12 cellular contexts compared by ENCODE assay signal in genomic region chr4:151322565-151322964, GRCh38. TPM values are rescaled to one million over a fixed set of nuclear protein-coding genes. Genes with fewer than 3 reads are reported as not detected.
DNase-seq lines count a peak whose midpoint lies in the region; ATAC-seq and TF ChIP-seq lines count a peak whose summit lies in the region.
"Had no signal": no experiment of that assay in that cellular context is flagged by ENCODE, and none has a peak within 500 bp of the region (broad histone marks: within the 10 kb centered on the region; RNA-seq: fewer than 3 reads in every experiment).

No MANE protein-coding gene starts in this region.

- H3K27me3 Mint-ChIP-seq in MCF 10A (ENCODE audit: insufficient read depth, unreplicated experiment): no peaks in the 10 kb centered on the region

- H3K9ac ChIP-seq in HUES6 (ENCODE audit: low read length) (no peak overlapping the region), iPS-20b (ENCODE audit: low read depth, low read length) (peak overlapping the region; percentile 3; the same call in 1 of the 2 replicates), stomach smooth muscle (ENCODE audit: low read length in 2 of 2) (peak overlapping the region in 1 of 2 donors; percentile 87), mesenchymal stem cell (ENCODE audit: low read length) (no peak overlapping the region)

- H2BK15ac ChIP-seq in mesenchymal stem cell (ENCODE audit: low read depth, poor library complexity, severe bottlenecking): no peak overlapping the region

- H3K4ac ChIP-seq in mesenchymal stem cell (ENCODE audit: low read depth in 1 of 2, low read length in 2 of 2): no peak overlapping the region

- no peak overlapping the region for H2BK5ac ChIP-seq in mesenchymal stem cell (ENCODE audit: low read depth, low read length, poor library complexity, severe bottlenecking)

- H3K4me1 Mint-ChIP-seq in MCF 10A (ENCODE audit: insufficient read depth, unreplicated experiment): peaks cover 40% of the 10 kb centered on the region

- H3K27ac ChIP-seq in HUES6 (ENCODE audit: low read depth, low read length): no peak overlapping the region; the same call in 1 of the 2 replicates
- no peak overlapping the region for H3K27ac ChIP-seq in iPS-20b (ENCODE audit: low read length)
- H3K27ac ChIP-seq in stomach smooth muscle (ENCODE audit: low read length): peak overlapping the region; percentile 84
- no peak overlapping the region for H3K27ac ChIP-seq in mesenchymal stem cell (ENCODE audit: low read length, poor library complexity, severe bottlenecking)

- no peak overlapping the region for H3K4me2 ChIP-seq in mesenchymal stem cell (ENCODE audit: low read length, poor library complexity, severe bottlenecking)

- POLR2A ChIA-PET in MCF 10A (lab: Yijun Ruan, JAX): interaction anchor here (0.7 to 5.0 kb wide), 10 partner anchors 8 to 362 kb away, joined by 3 to 91 read pairs (median 4); no protein-coding TSS in a partner anchor

- H4K91ac ChIP-seq in mesenchymal stem cell (ENCODE audit: low read length): no peak overlapping the region

- H2BK12ac ChIP-seq in mesenchymal stem cell (ENCODE audit: low read length in 2 of 2): no peak overlapping the region

- H3K4me1 ChIP-seq in HUES6 (ENCODE audit: control insufficient read depth, insufficient read depth, low read length) (peaks cover 27% of the 10 kb centered on the region), iPS-20b (ENCODE audit: insufficient read depth, low read length) (peaks cover 24% of the 10 kb centered on the region), stomach smooth muscle (ENCODE audit: control insufficient read depth, insufficient read depth, low read length) (peaks cover 7% of the 10 kb centered on the region), mesenchymal stem cell (ENCODE audit: control insufficient read depth, insufficient read depth, low read depth, low read length) (no peaks in the 10 kb centered on the region)

- H3K4me3 Mint-ChIP-seq in MCF 10A (ENCODE audit: unreplicated experiment): peak overlapping the region; percentile 97

- H3K27me3 ChIP-seq in HUES6 (ENCODE audit: control insufficient read depth, insufficient read depth, low read length) (peaks cover 2% of the 10 kb centered on the region; the same call in 1 of the 2 replicates), iPS-20b (ENCODE audit: insufficient read depth, low read length) (0 out of 2 replicates have a peak, but pooled peaks cover 7% of the 10 kb centered on the region), stomach smooth muscle (ENCODE audit: control insufficient read depth in 1 of 2, insufficient read depth in 2 of 2, low read length in 2 of 2) (no peaks in the 10 kb centered on the region), mesenchymal stem cell (ENCODE audit: control insufficient read depth in 1 of 2, insufficient read depth in 1 of 2, low read length in 2 of 2) (no peaks in the 10 kb centered on the region)

- BruUV-seq in MCF 10A (replicated peaks; lab: Mats Ljungman, UMichigan): no TSS peak

- H3K9me3 ChIP-seq in HUES6 (ENCODE audit: control insufficient read depth, insufficient read depth, low read depth, low read length) (no peaks in the 10 kb centered on the region), iPS-20b (ENCODE audit: insufficient read depth, low read depth, low read length) (no peaks in the 10 kb centered on the region), stomach smooth muscle (ENCODE audit: control insufficient read depth in 2 of 2, low read length in 2 of 2) (no peaks in the 10 kb centered on the region), mesenchymal stem cell (ENCODE audit: control insufficient read depth, low read length) (no peaks in the 10 kb centered on the region)

- H3K18ac ChIP-seq in mesenchymal stem cell (ENCODE audit: low read depth in 1 of 2, low read length in 2 of 2): no peak overlapping the region

- H3K4me3 ChIP-seq in HUES6 (ENCODE audit: low read depth, low read length): peak overlapping the region; percentile 94; the same call in 1 of the 2 replicates
- H3K4me3 ChIP-seq in iPS-20b (ENCODE audit: low read length): peak overlapping the region; percentile 73
- peak overlapping the region in 1 of 2 donors; percentile 84 for H3K4me3 ChIP-seq in stomach smooth muscle (ENCODE audit: low read length in 2 of 2)
- H3K4me3 ChIP-seq in mesenchymal stem cell (ENCODE audit: insufficient read depth in 1 of 2, low read depth in 1 of 2, low read length in 2 of 2): no peak overlapping the region

- H4K8ac ChIP-seq in mesenchymal stem cell (ENCODE audit: low read length): no peak overlapping the region

- peaks cover 4% of the 10 kb centered on the region for H3K36me3 Mint-ChIP-seq in MCF 10A (ENCODE audit: insufficient read depth, unreplicated experiment)

- peak; percentile 45 for DNase-seq in MCF 10A (ENCODE audit: unreplicated experiment)
- DNase-seq in RPMI8226: no peak
- no peak for DNase-seq in mesenchymal stem cell
- DNase-seq in NCI-H2029 treated with DMSO at 0.1 percent for 48 hours (lab: John Stamatoyannopoulos, UW): no peak
- DNase-seq: activated naive CD4-positive, alpha-beta T cell treated with anti-CD3 and anti-CD28 coated beads, Interleukin-2, amount 50 U/mL, for 16 hours; glutamatergic neuron; NCI-H226 had no signal

- H3K36me3 ChIP-seq in HUES6 (ENCODE audit: control insufficient read depth, insufficient read depth, low read length) (no peaks in the 10 kb centered on the region), iPS-20b (ENCODE audit: insufficient read depth, low read depth, low read length) (no peaks in the 10 kb centered on the region), stomach smooth muscle (ENCODE audit: control insufficient read depth in 2 of 2, insufficient read depth in 2 of 2, low read length in 2 of 2) (no peaks in the 10 kb centered on the region), mesenchymal stem cell (ENCODE audit: control insufficient read depth in 1 of 2, insufficient read depth in 2 of 2, low read depth in 1 of 2, low read length in 2 of 2) (no peaks in the 10 kb centered on the region)

- peaks cover 9% of the 10 kb centered on the region for H3K79me1 ChIP-seq in mesenchymal stem cell (replicated peaks; ENCODE audit: low read length, poor library complexity, severe bottlenecking)

- CTCF ChIA-PET in MCF 10A (lab: Yijun Ruan, JAX): interaction anchor here (0.6 to 1.9 kb wide), 5 partner anchors 8 to 1368 kb away, joined by 3 to 8 read pairs (median 5); partner anchors contain the start of gene PRSS48

- H3K23ac ChIP-seq in mesenchymal stem cell (ENCODE audit: low read length in 2 of 2): no peak overlapping the region

- no peak overlapping the region for H2AFZ ChIP-seq in mesenchymal stem cell (ENCODE audit: low read depth, low read length)

- no peak overlapping the region for H3K14ac ChIP-seq in mesenchymal stem cell (ENCODE audit: low read length in 2 of 2)

- no peak overlapping the region for H2BK120ac ChIP-seq in mesenchymal stem cell (ENCODE audit: low read depth, low read length)

- intact Hi-C loops in MCF 10A (cut with micrococcal nuclease): no loop called here

- TF ChIP-seq CTCF in MCF 10A (IDR thresholded peaks at IDR 0.05; ENCODE audit: unreplicated experiment): no peak

- no peak overlapping the region for H2AK5ac ChIP-seq in mesenchymal stem cell (ENCODE audit: low read length, severe bottlenecking)

- ATAC-seq in HG03520 (IDR thresholded peaks at IDR 0.05; ENCODE audit: unreplicated experiment): no peak

- H3K9me3 Mint-ChIP-seq in MCF 10A (ENCODE audit: unreplicated experiment): no peaks in the 10 kb centered on the region

- peak overlapping the region; percentile 80 for H3K27ac Mint-ChIP-seq in MCF 10A (ENCODE audit: low read depth, unreplicated experiment)

RNA-seq across cellular contexts. Expression of gene SH3D19, which starts 2.8 kb away (rescaled TPM):
- total RNA-seq in MCF 10A (2022): 42.8 and 51.3 TPM in 2 replicates
- 21.3 TPM for polyA plus RNA-seq in mesenchymal stem cell (2013, experiment 1 of 2)
- 21.8 TPM for polyA plus RNA-seq in mesenchymal stem cell (2013, experiment 2 of 2)

RNA-seq across cellular contexts. Expression of gene PRSS48, which starts 45.6 kb away (rescaled TPM):
- not detected in 2 replicates for total RNA-seq in MCF 10A (2022)
- polyA plus RNA-seq in mesenchymal stem cell (2013, experiment 1 of 2): not detected
- not detected for polyA plus RNA-seq in mesenchymal stem cell (2013, experiment 2 of 2)
- total RNA-seq: lung microvascular endothelial cell had no signal

Comparison
In these comparisons a context has a peak if more than half of its experiments do, and no peak if none do; other contexts are left out.
1. H3K4me3 ChIP-seq: peak in HUES6 (single experiment) and iPS-20b (single experiment); none in mesenchymal stem cell (0 of 2).